ENCODE assay signal across 10 cellular contexts in the genomic region with DNA sequence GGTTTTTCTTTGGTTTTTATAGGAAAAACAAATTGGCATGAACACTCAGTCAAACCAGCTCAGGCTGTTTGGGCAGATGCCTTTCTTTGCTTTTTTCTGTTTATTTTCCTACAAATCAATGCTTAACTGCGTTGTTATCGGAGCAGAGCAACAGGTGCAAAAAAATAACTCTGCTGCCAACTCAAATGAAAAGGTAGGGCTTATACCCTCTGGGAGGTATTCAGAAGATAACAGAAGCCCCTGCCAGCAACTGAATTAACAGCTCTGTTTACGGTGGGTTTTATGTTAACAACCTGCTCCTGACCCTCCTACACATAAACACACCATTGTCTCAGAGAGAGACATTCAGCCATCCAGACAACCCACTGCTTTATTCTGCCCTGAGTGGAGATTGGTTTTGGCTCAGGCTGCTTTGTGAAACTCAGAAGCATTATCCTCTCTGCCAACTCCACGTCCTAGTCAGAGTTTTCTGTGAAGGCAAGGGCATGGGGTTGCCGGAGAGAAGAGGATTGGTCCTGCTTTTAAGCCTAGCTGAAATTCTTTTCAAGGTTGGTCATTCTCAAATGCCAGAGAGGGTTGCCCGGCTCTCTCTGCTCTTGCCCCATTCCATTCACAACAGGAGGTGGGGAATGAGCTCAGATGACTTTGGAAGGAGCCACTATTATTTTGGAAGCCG. TPM values are rescaled to one million over a fixed set of nuclear protein-coding genes. Genes with fewer than 3 reads are reported as not detected.
DNase-seq lines count a peak whose midpoint lies in the region; ATAC-seq, FAIRE-seq and TF ChIP-seq lines count a peak whose summit lies in the region.
"Had no signal": no experiment of that assay in that cellular context is flagged by ENCODE, and none has a peak within 500 bp of the region (broad histone marks: within the 10 kb centered on the region; RNA-seq: fewer than 3 reads in every experiment).

No MANE protein-coding gene starts in this region.

- peak overlapping the region; percentile 21 for H3K4me2 ChIP-seq in A549

- TF ChIP-seq EP300 in A549 (IDR thresholded peaks at IDR 0.05), result no peak

- TF ChIP-seq CTCF in A549 (IDR thresholded peaks at IDR 0.05), result no peak
- no peak for TF ChIP-seq CTCF in ascending aorta (IDR thresholded peaks at IDR 0.05)

- ATAC-seq in A549 (peak; percentile 43 to 59), HG02981 (IDR thresholded peaks at IDR 0.05; ENCODE audit: unreplicated experiment) (no peak), GM18519 (IDR thresholded peaks at IDR 0.05; ENCODE audit: low FRiP score, unreplicated experiment) (no peak)

- POLR2A ChIA-PET in A549 (lab: Yijun Ruan, JAX), result interaction anchor here (0.6 to 2.4 kb wide), 2 partner anchors 10 to 22 kb away, joined by 3 to 12 read pairs; no protein-coding TSS in a partner anchor

- H3K4me3 ChIP-seq in A549 (no peak overlapping the region), ascending aorta (no peak overlapping the region)

- no peaks in the 10 kb centered on the region for H3K27me3 ChIP-seq in ascending aorta

- DNase-seq in A549 (ENCODE audit: low read depth in 1 of 2, low spot score in 1 of 2) (peak in 1 of 2 experiments; percentile 41), NCI-H1930 (lab: John Stamatoyannopoulos, UW) (peak; percentile 11 to 28), dedifferentiated amniotic fluid mesenchymal stem cell (ENCODE audit: extremely low spot score) (peak; percentile 38), midbrain (lab: John Stamatoyannopoulos, UW) (peak; percentile 75), kidney glomerular epithelial cell (lab: John Stamatoyannopoulos, UW) (no peak), ascending aorta (ENCODE audit: low spot score in 2 of 2) (no peak)
- DNase-seq: stimulated activated CD4-positive, alpha-beta T cell treated with anti-CD3 and anti-CD28 coated beads, Interleukin-2, amount 100 ng/mL, for 48 hours had no signal

- H3K4me1 ChIP-seq in A549 (peaks cover 63% of the 10 kb centered on the region), ascending aorta (no peaks in the 10 kb centered on the region)

- WGBS in A549 (ENCODE audit: missing lambda C conversion rate), result 40% methylated on average over 7 of the region's 7 CpGs

- FAIRE-seq in A549 (lab: Jason Lieb, UNC), result no peak

- TF ChIP-seq RAD21 in A549 (conservative IDR thresholded peaks at IDR 0.05 in 1 of 2, IDR thresholded peaks at IDR 0.05 in 1 of 2), result no peak

- intact Hi-C loops in ascending aorta (cut with DNase I), result no loop called here

- H3K9me3 ChIP-seq in A549, result no peaks in the 10 kb centered on the region
- no peaks in the 10 kb centered on the region for H3K9me3 ChIP-seq in ascending aorta

- TF ChIP-seq POLR2A in A549 (IDR thresholded peaks at IDR 0.05; ENCODE audit: low read length), result no peak

- CTCF ChIA-PET in A549 (lab: Yijun Ruan, JAX), result interaction anchor here (0.7 to 3.5 kb wide), 3 partner anchors 11 to 32 kb away, joined by 3 to 10 read pairs (median 5); a partner anchor contains a TSS

- H3K27ac ChIP-seq in A549, result peak overlapping the region; percentile 77 to 94
- H3K27ac ChIP-seq in ascending aorta, result no peak overlapping the region

- no peaks in the 10 kb centered on the region for H3K36me3 ChIP-seq in ascending aorta

TF ChIP-seq in A549, 52 proteins besides CTCF, POLR2A, EP300 and RAD21:
- TF ChIP-seq JUNB (IDR thresholded peaks at IDR 0.05) (no peak), FOXS1 (CRISPR knock-in tag; IDR thresholded peaks at IDR 0.05) (no peak), BHLHE40 (IDR thresholded peaks at IDR 0.05; ENCODE audit: low read depth, low read length) (no peak), CHD2 (IDR thresholded peaks at IDR 0.05; ENCODE audit: low read length, partially characterized antibody) (no peak), ZC3H11A (IDR thresholded peaks at IDR 0.05) (no peak), HOXB5 (CRISPR knock-in tag; IDR thresholded peaks at IDR 0.05) (no peak)
TF ChIP-seq in A549: peak in this region for 0.

RNA-seq across cellular contexts. Expression of a gene that starts 11.3 kb away (rescaled TPM):
- polyA plus RNA-seq in A549 (2011; rRNA removed) (4.9 and 5.4 TPM in 2 replicates), A549 (2017; fragmentation: RNase III; extraction: RNeasy Plus Mini Kit Qiagen cat#74134 plus additional on column Dnase treatment) (6.0 to 7.8 TPM (median 7.0 TPM) in 3 replicates)
- 0.96 and 1.3 TPM in 2 replicates for polyA plus RNA-seq in A549 (2012; cell fraction: cytosol; rRNA removed)
- polyA plus RNA-seq in A549 (2012; cell fraction: nucleus; rRNA removed), result 1.0 TPM in 2 replicates
- polyA minus RNA-seq in A549 (2011; rRNA and poly(A)+ RNA removed), result 19.9 and 22.1 TPM in 2 replicates
- not detected for total RNA-seq in ascending aorta
- total RNA-seq: RPMI7951 had no signal

Comparison
In these comparisons a context has a peak if more than half of its experiments do, and no peak if none do; other contexts are left out.
1. ATAC-seq: peak in A549 (2 of 2); none in HG02981 (single experiment) and GM18519 (single experiment).
2. DNase-seq: peak in NCI-H1930 (2 of 2), dedifferentiated amniotic fluid mesenchymal stem cell (single experiment) and midbrain (single experiment); none in kidney glomerular epithelial cell (single experiment) and ascending aorta (0 of 2).
3. H3K27ac ChIP-seq: peak in A549 (2 of 2); none in ascending aorta (0 of 2).